ENCODE assay signal across 21 cellular contexts in the genomic region with DNA sequence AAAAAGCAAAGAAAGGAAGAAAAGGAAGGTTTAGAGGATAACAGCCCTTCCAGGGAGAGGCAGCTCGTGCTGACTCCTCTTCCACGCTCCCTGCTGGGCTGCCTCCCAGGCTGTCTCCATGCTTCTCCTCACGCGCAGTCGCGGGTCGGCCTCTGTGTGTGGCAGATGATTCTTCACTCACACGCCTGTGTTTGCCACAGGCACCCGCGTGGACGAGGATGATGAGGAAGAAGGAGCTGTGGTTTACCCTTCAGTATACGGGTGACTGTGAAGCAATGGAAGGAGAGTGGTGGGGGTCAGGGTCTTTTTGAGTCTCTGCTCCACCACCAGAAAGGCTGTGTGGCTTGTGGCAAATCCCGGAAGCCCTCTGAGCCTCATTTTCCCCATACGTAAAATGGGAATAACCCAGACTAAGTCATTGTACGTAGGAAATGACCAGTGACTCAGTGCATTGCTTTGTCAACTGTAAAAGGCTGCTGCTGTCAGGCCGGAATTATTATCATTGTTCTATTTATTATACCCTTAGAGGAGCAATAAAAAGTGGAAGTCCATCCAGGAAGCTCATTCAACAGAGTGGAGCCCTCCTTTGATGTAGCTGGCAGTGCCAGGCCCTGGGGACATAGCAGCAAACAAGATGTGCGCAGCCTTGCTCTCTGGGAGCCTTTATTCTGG. TPM values are rescaled to one million over a fixed set of nuclear protein-coding genes. Genes with fewer than 3 reads are reported as not detected.
"Had no signal": no experiment of that assay in that cellular context is flagged by ENCODE, and none has a peak within 500 bp of the region (broad histone marks: within the 10 kb centered on the region; RNA-seq: fewer than 3 reads in every experiment).

No MANE protein-coding gene starts in this region.

- H3K9ac ChIP-seq: parathyroid adenoma had no signal

- H3K27ac Mint-ChIP-seq: activated CD4-positive, alpha-beta memory T cell treated with anti-CD3 and anti-CD28 coated beads for 36 hours; activated CD8-positive, alpha-beta memory T cell treated with anti-CD3 and anti-CD28 coated beads, Interleukin-2, amount 10 ng/mL, durations not matched to agents 7 days and 5 days; activated naive CD4-positive, alpha-beta T cell treated with anti-CD3 and anti-CD28 coated beads, Interleukin-2, amount 10 ng/mL, durations not matched to agents 7 days and 5 days; stimulated activated memory B cell treated with anti-CD40 and anti-IgM and Interleukin-4, amounts not matched to agents 10 μg/mL and 1 μg/mL and 100 μg/mL, for 72 hours; T-helper 1 cell treated with Interleukin-12 subunit alpha and Interleukin-12 subunit beta and Interleukin-4 antibody, amounts not matched to agents 30 μg/mL and 1 μg/mL, for 36 hours had no signal

- H3K9me3 ChIP-seq: breast epithelium, esophagus muscularis mucosa, heart right ventricle, thyroid gland had no signal

- DNase-seq: activated CD4-positive, alpha-beta memory T cell treated with anti-CD3 and anti-CD28 coated beads for 36 hours; activated CD8-positive, alpha-beta memory T cell treated with anti-CD3 and anti-CD28 coated beads, Interleukin-2, amount 10 ng/mL, durations not matched to agents 7 days and 5 days; activated effector memory CD4-positive, alpha-beta T cell treated with Interleukin-2 at 50 U/mL for 16 hours; activated naive CD4-positive, alpha-beta T cell treated with anti-CD3 and anti-CD28 coated beads, Interleukin-2, amount 10 ng/mL, durations not matched to agents 7 days and 5 days; cortex of kidney; effector CD4-positive, alpha-beta T cell; heart right ventricle; immature natural killer cell; mesenchymal stem cell; naive thymus-derived CD4-positive, alpha-beta T cell; stimulated activated CD4-positive, alpha-beta T cell treated with anti-CD3 and anti-CD28 coated beads, Interleukin-4, amount 100 ng/mL, for 24 hours; thyroid gland had no signal

- H3K4me3 ChIP-seq: breast epithelium, esophagus muscularis mucosa, heart right ventricle, smooth muscle cell, thyroid gland had no signal

- H3K4me1 Mint-ChIP-seq: immature natural killer cell; stimulated activated memory B cell treated with anti-CD40 and anti-IgM and Interleukin-4, amounts not matched to agents 10 μg/mL and 1 μg/mL and 100 μg/mL, for 72 hours had no signal

- H3K9me3 Mint-ChIP-seq: activated CD4-positive, alpha-beta memory T cell treated with anti-CD3 and anti-CD28 coated beads for 36 hours; activated naive CD4-positive, alpha-beta T cell treated with anti-CD3 and anti-CD28 coated beads, Interleukin-2, amount 10 ng/mL, durations not matched to agents 7 days and 5 days; immature natural killer cell; naive thymus-derived CD4-positive, alpha-beta T cell; stimulated activated memory B cell treated with anti-CD40 and anti-IgM and Interleukin-4, amounts not matched to agents 10 μg/mL and 1 μg/mL and 100 μg/mL, for 72 hours; T-helper 1 cell treated with Interleukin-12 subunit alpha and Interleukin-12 subunit beta and Interleukin-4 antibody, amounts not matched to agents 30 μg/mL and 1 μg/mL, for 36 hours had no signal

- H3K27ac ChIP-seq: breast epithelium, esophagus muscularis mucosa, heart right ventricle, parathyroid adenoma, thyroid gland had no signal

- H3K27me3 Mint-ChIP-seq: activated CD4-positive, alpha-beta memory T cell treated with anti-CD3 and anti-CD28 coated beads for 36 hours had no signal

- H3K27me3 ChIP-seq: breast epithelium, thyroid gland had no signal

- H2AFZ ChIP-seq: parathyroid adenoma had no signal

- H3K36me3 Mint-ChIP-seq: activated CD4-positive, alpha-beta memory T cell treated with anti-CD3 and anti-CD28 coated beads for 36 hours; activated CD8-positive, alpha-beta memory T cell treated with anti-CD3 and anti-CD28 coated beads, Interleukin-2, amount 10 ng/mL, durations not matched to agents 7 days and 5 days; activated naive CD4-positive, alpha-beta T cell treated with anti-CD3 and anti-CD28 coated beads, Interleukin-2, amount 10 ng/mL, durations not matched to agents 7 days and 5 days; naive thymus-derived CD4-positive, alpha-beta T cell; stimulated activated memory B cell treated with anti-CD40 and anti-IgM and Interleukin-4, amounts not matched to agents 10 μg/mL and 1 μg/mL and 100 μg/mL, for 72 hours had no signal

- H3K36me3 ChIP-seq: breast epithelium, esophagus muscularis mucosa, heart right ventricle, thyroid gland had no signal

- H3K4me3 Mint-ChIP-seq: activated CD4-positive, alpha-beta memory T cell treated with anti-CD3 and anti-CD28 coated beads for 36 hours; activated CD8-positive, alpha-beta memory T cell treated with anti-CD3 and anti-CD28 coated beads, Interleukin-2, amount 10 ng/mL, durations not matched to agents 7 days and 5 days; activated naive CD4-positive, alpha-beta T cell treated with anti-CD3 and anti-CD28 coated beads, Interleukin-2, amount 10 ng/mL, durations not matched to agents 7 days and 5 days; immature natural killer cell; naive thymus-derived CD4-positive, alpha-beta T cell; stimulated activated memory B cell treated with anti-CD40 and anti-IgM and Interleukin-4, amounts not matched to agents 10 μg/mL and 1 μg/mL and 100 μg/mL, for 72 hours; T-helper 1 cell treated with Interleukin-12 subunit alpha and Interleukin-12 subunit beta and Interleukin-4 antibody, amounts not matched to agents 30 μg/mL and 1 μg/mL, for 36 hours had no signal

- H3K4me1 ChIP-seq: breast epithelium, esophagus muscularis mucosa, heart right ventricle, parathyroid adenoma, thyroid gland had no signal

- ATAC-seq: activated CD8-positive, alpha-beta memory T cell treated with anti-CD3 and anti-CD28 coated beads, Interleukin-2, amount 10 ng/mL, durations not matched to agents 7 days and 5 days; heart right ventricle; naive thymus-derived CD4-positive, alpha-beta T cell; sciatic nerve; stimulated activated memory B cell treated with anti-CD40 and anti-IgM and Interleukin-4, amounts not matched to agents 10 μg/mL and 1 μg/mL and 100 μg/mL, for 72 hours had no signal

- H3K4me2 ChIP-seq: smooth muscle cell had no signal

RNA-seq across cellular contexts. Expression of a gene that starts 30.4 kb away (rescaled TPM):
- total RNA-seq: esophagus muscularis mucosa, liver, subcutaneous adipose tissue, thyroid gland had no signal
- polyA plus RNA-seq: immature natural killer cell; naive thymus-derived CD4-positive, alpha-beta T cell had no signal
